1 cellular context compared by ENCODE assay signal in the genomic region with DNA sequence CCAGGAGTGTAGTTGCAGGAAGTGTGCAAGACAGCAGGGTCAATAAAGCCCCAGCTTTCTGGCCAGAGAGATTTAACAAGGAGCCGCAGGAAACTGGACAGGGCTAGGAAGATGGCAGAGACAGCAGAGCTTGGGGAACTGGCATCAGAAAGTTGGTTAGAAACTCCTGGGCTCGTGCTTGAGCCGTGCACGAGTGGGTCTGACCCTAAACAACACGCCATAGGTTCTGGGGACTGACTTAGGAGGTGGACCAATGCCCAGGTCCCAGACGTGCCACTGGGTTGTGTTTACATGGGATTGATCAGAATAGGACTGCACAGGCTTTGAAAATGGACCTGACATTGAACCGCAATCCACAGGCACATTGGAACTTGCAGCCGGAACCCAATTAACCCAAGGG.
TF ChIP-seq lines count a peak whose summit lies in the region.

No MANE protein-coding gene starts in this region.

TF ChIP-seq in GM23338, 12 proteins besides CTCF, POLR2A, EP300 and RAD21 (continued from another document):
- no peak for TF ChIP-seq STAT1 (IDR thresholded peaks at IDR 0.05; ENCODE audit: unreplicated experiment)
- TF ChIP-seq EZH2phosphoT487 (IDR thresholded peaks at IDR 0.05; ENCODE audit: unreplicated experiment) = no peak
